Comparison of ENCODE assay signal across 24 cellular contexts in genomic region chr1:204873176-204873575, GRCh38. TPM values are rescaled to one million over a fixed set of nuclear protein-coding genes. Genes with fewer than 3 reads are reported as not detected.
"Had no signal": no experiment of that assay in that cellular context is flagged by ENCODE, and none has a peak within 500 bp of the region (broad histone marks: within the 10 kb centered on the region; RNA-seq: fewer than 3 reads in every experiment).

No MANE protein-coding gene starts in this region.

- H3K4me1 ChIP-seq: left lung, pancreas, suprapubic skin had no signal

- H3K79me2 ChIP-seq: hepatocyte had no signal

- H3K4me3 ChIP-seq: adrenal gland, breast epithelium, hepatocyte, left lung, pancreas, suprapubic skin, uterus had no signal

- FAIRE-seq: endometrium, pancreas had no signal

- H3K27ac ChIP-seq: adrenal gland, hepatocyte, left lung, neutrophil, pancreas, suprapubic skin, VCaP had no signal

- H3K36me3 ChIP-seq: adrenal gland, breast epithelium, left lung, neutrophil, pancreas, suprapubic skin, uterus had no signal

- H2AFZ ChIP-seq: hepatocyte had no signal

- DNase-seq: activated CD4-positive, alpha-beta T cell treated with anti-CD3 and anti-CD28 coated beads for 1 hour; activated CD4-positive, alpha-beta T cell treated with anti-CD3 and anti-CD28 coated beads, Interleukin-2, amount 50 U/mL, for 1 hour; activated CD8-positive, alpha-beta T cell treated with anti-CD3 and anti-CD28 coated beads, Interleukin-2, amount 10 ng/mL, durations not matched to agents 7 days and 5 days; activated naive CD4-positive, alpha-beta T cell; activated T-cell treated with anti-CD3 and anti-CD28 coated beads, Interleukin-2, amount 50 U/mL, for 1 hour; cerebellar nuclear complex; cortex of kidney; effector CD4-positive, alpha-beta T cell; foreskin fibroblast; immature natural killer cell; left lung; pancreas; right cardiac atrium; stimulated activated CD4-positive, alpha-beta T cell treated with anti-CD3 and anti-CD28 coated beads, Interleukin-1b, Interleukin-23, amount 100 ng/mL, for 48 hours; trophoblast cell; uterus had no signal

- H3K4me2 ChIP-seq: hepatocyte had no signal

- H3K9me3 ChIP-seq: adrenal gland, breast epithelium, left lung, neutrophil, pancreas, suprapubic skin, uterus had no signal

- H3K27me3 ChIP-seq: adrenal gland, breast epithelium, hepatocyte, pancreas, uterus had no signal

RNA-seq across cellular contexts. Expression of gene NFASC, which starts 2.5 kb away (rescaled TPM):
- total RNA-seq: pulmonary artery endothelial cell had no signal
